Comparison of ENCODE assay signal across 11 cellular contexts in the genomic region with DNA sequence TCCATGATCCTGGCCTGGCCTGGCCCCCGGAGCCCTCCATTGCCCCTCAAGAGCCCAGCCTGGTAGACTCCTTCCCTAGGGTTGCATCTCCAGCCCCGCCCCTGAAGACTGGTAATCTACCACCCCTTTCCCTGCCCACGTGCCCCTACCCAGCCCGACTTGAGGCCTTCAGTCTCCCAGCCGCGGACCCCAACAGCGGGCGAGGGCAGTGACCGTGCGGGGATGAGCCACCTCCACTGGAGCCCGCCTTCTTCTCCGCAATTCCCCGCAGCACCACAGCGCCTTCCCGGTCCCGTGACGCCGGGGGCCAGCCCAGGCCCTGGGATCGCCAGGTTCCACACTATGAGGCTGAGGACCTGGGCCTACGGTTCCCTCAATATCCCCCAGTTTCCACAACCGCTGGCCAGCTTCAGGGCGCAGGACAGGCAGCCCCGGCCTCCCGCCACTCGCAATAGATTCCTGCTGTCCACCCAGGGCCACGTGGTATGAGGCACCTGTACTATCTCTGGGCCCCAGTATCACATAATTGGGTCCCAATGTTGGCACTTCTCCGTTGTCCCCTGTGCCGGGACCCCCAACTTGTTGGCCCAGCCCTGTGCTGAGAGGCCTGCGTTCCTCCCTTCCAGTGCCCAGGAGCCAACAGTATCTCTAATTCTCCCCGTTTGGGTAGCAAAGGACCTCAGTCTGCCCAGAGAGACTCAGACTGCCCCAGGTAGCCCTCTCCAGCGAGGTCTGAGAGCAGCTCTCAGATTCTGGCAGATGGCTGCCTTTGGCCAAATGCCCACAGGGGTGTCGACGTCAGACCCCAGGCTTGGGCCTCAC. TPM values are rescaled to one million over a fixed set of nuclear protein-coding genes. Genes with fewer than 3 reads are reported as not detected.
DNase-seq lines count a peak whose midpoint lies in the region; ATAC-seq and TF ChIP-seq lines count a peak whose summit lies in the region.
"Had no signal": no experiment of that assay in that cellular context is flagged by ENCODE, and none has a peak within 500 bp of the region (broad histone marks: within the 10 kb centered on the region; RNA-seq: fewer than 3 reads in every experiment).

No MANE protein-coding gene starts in this region.

- peak; percentile 38 for ATAC-seq in GM23338
- ATAC-seq in GM19397 (IDR thresholded peaks at IDR 0.05; ENCODE audit: unreplicated experiment) = no peak

- H3K36me3 ChIP-seq in GM23338 (ENCODE audit: insufficient read depth) (no peaks in the 10 kb centered on the region; the same call in 1 of the 2 replicates), hepatocyte (replicated peaks; ENCODE audit: insufficient read depth, low read depth) (no peaks in the 10 kb centered on the region), GM23248 (ENCODE audit: low read depth) (no peaks in the 10 kb centered on the region)

- H3K9me3 ChIP-seq in hepatocyte (ENCODE audit: low read depth) (no peaks in the 10 kb centered on the region), GM23248 (ENCODE audit: low read depth) (no peaks in the 10 kb centered on the region)

- in situ Hi-C loops in GM23248 (cut with MboI) = no loop called here

- peak overlapping the region; percentile 96 for H3K4me3 ChIP-seq in GM23338
- no peak overlapping the region for H3K4me3 ChIP-seq in hepatocyte
- H3K4me3 ChIP-seq in GM23248 = no peak overlapping the region
- no peak overlapping the region for H3K4me3 ChIP-seq in foreskin fibroblast (ENCODE audit: low read depth in 1 of 2, low read length in 2 of 2)

- H3K27me3 ChIP-seq in GM23338 (ENCODE audit: insufficient read depth) (peaks cover 16% of the 10 kb centered on the region), hepatocyte (peaks cover 16% of the 10 kb centered on the region), GM23248 (replicated peaks; ENCODE audit: insufficient read depth) (peaks cover 77% of the 10 kb centered on the region)

- peaks cover 3% of the 10 kb centered on the region; the same call in 1 of the 3 replicates for H3K9me3 Mint-ChIP-seq in GM23338
- H3K9me3 Mint-ChIP-seq in activated CD4-positive, alpha-beta T cell treated with anti-CD3 and anti-CD28 coated beads, Interleukin-2, amount 10 ng/mL, durations not matched to agents 7 days and 5 days = no peaks in the 10 kb centered on the region
- H3K9me3 Mint-ChIP-seq in progenitor cell of endocrine pancreas (ENCODE audit: low read depth) = no peaks in the 10 kb centered on the region

- H3K27me3 Mint-ChIP-seq in GM23338 (ENCODE audit: insufficient read depth, low read depth, poor library complexity) (peaks cover 11% of the 10 kb centered on the region), progenitor cell of endocrine pancreas (peaks cover 7% of the 10 kb centered on the region)
- H3K27me3 Mint-ChIP-seq in activated CD4-positive, alpha-beta T cell treated with anti-CD3 and anti-CD28 coated beads, Interleukin-2, amount 10 ng/mL, durations not matched to agents 7 days and 5 days = no peaks in the 10 kb centered on the region

- H3K9me2 ChIP-seq in GM23338 (ENCODE audit: insufficient read depth) (peaks cover 4% of the 10 kb centered on the region; the same call in 1 of the 2 replicates), hepatocyte (replicated peaks; ENCODE audit: insufficient read depth) (no peaks in the 10 kb centered on the region), GM23248 (ENCODE audit: insufficient read depth) (no peaks in the 10 kb centered on the region)

- H2AFZ ChIP-seq in GM23338 (peak overlapping the region; percentile 100), hepatocyte (peak overlapping the region; percentile 88), GM23248 (no peak overlapping the region)

- peaks cover 4% of the 10 kb centered on the region; the same call in 2 of the 3 replicates for H3K4me1 Mint-ChIP-seq in GM23338
- peaks cover 5% of the 10 kb centered on the region for H3K4me1 Mint-ChIP-seq in activated CD4-positive, alpha-beta T cell treated with anti-CD3 and anti-CD28 coated beads, Interleukin-2, amount 10 ng/mL, durations not matched to agents 7 days and 5 days
- H3K4me1 Mint-ChIP-seq in progenitor cell of endocrine pancreas (ENCODE audit: low read depth) = peaks cover 7% of the 10 kb centered on the region

- H3K4me2 ChIP-seq in GM23338 (peak overlapping the region; percentile 100), hepatocyte (peak overlapping the region; percentile 99), GM23248 (ENCODE audit: unreplicated experiment) (no peak overlapping the region)

- peak; percentile 77 for DNase-seq in GM23338 (ENCODE audit: low spot score)
- peak; percentile 6 for DNase-seq in activated CD4-positive, alpha-beta T cell treated with anti-CD3 and anti-CD28 coated beads, Interleukin-2, amount 10 ng/mL, durations not matched to agents 7 days and 5 days
- no peak for DNase-seq in hepatocyte (ENCODE audit: low spot score)
- DNase-seq in progenitor cell of endocrine pancreas (ENCODE audit: low spot score, unreplicated experiment) = peak; percentile 19
- DNase-seq in GM23248 = no peak
- DNase-seq in nucleus accumbens (lab: John Stamatoyannopoulos, UW) = no peak
- no peak for DNase-seq in foreskin fibroblast
- DNase-seq: GOT3, Karpas-422 had no signal

- POLR2A ChIA-PET in activated CD4-positive, alpha-beta T cell treated with anti-CD3 and anti-CD28 coated beads, Interleukin-2, amount 10 ng/mL, durations not matched to agents 7 days and 5 days (lab: Charles Lee) = no interaction called here

- H3F3A ChIP-seq in GM23338 (replicated peaks; ENCODE audit: low read depth) (0 out of 2 replicates have a peak, but pooled peaks cover 6% of the 10 kb centered on the region), GM23248 (ENCODE audit: insufficient read depth) (no peaks in the 10 kb centered on the region)

- no peaks in the 10 kb centered on the region for H3K36me3 Mint-ChIP-seq in GM23338 (ENCODE audit: low read depth)
- no peaks in the 10 kb centered on the region for H3K36me3 Mint-ChIP-seq in activated CD4-positive, alpha-beta T cell treated with anti-CD3 and anti-CD28 coated beads, Interleukin-2, amount 10 ng/mL, durations not matched to agents 7 days and 5 days (ENCODE audit: low read depth)
- H3K36me3 Mint-ChIP-seq in progenitor cell of endocrine pancreas (ENCODE audit: insufficient read depth) = no peaks in the 10 kb centered on the region

- H3K9ac ChIP-seq in GM23248 = no peak overlapping the region

- H3K79me2 ChIP-seq in GM23338 (replicated peaks; ENCODE audit: insufficient read depth) (peaks cover 10% of the 10 kb centered on the region; the same call in 1 of the 2 replicates), hepatocyte (no peaks in the 10 kb centered on the region), GM23248 (ENCODE audit: insufficient read depth) (no peaks in the 10 kb centered on the region)

- H4K20me1 ChIP-seq in GM23338 (replicated peaks; ENCODE audit: insufficient read depth) = peaks cover 24% of the 10 kb centered on the region
- H4K20me1 ChIP-seq in hepatocyte (ENCODE audit: insufficient read depth, poor library complexity, severe bottlenecking) = no peaks in the 10 kb centered on the region
- H4K20me1 ChIP-seq in GM23248 (ENCODE audit: insufficient read depth) = no peaks in the 10 kb centered on the region

- H3K4me1 ChIP-seq in GM23338 (ENCODE audit: insufficient read depth) (peaks cover 20% of the 10 kb centered on the region), hepatocyte (ENCODE audit: insufficient read depth) (peaks cover 13% of the 10 kb centered on the region), GM23248 (ENCODE audit: insufficient read depth) (no peaks in the 10 kb centered on the region)

- no peak overlapping the region for H3K27ac ChIP-seq in GM23338 (ENCODE audit: low read depth)
- no peak overlapping the region for H3K27ac ChIP-seq in hepatocyte
- H3K27ac ChIP-seq in GM23248 = no peak overlapping the region
- H3K27ac ChIP-seq: RWPE1 had no signal

- 0 out of 4 replicates have a peak, but pooled peaks of 1 of the 2 experiments have one; percentile 2 for TF ChIP-seq CTCF in GM23338 (conservative IDR thresholded peaks at IDR 0.05; ENCODE audit: low read depth in 2 of 2)
- TF ChIP-seq CTCF in hepatocyte (IDR thresholded peaks at IDR 0.05; ENCODE audit: poor library complexity) = no peak
- no peak for TF ChIP-seq CTCF in progenitor cell of endocrine pancreas (IDR thresholded peaks at IDR 0.05; ENCODE audit: unreplicated experiment)
- TF ChIP-seq CTCF in foreskin fibroblast (IDR thresholded peaks at IDR 0.05; ENCODE audit: low read depth, low read length) = no peak

- CTCF ChIA-PET in activated CD4-positive, alpha-beta T cell treated with anti-CD3 and anti-CD28 coated beads, Interleukin-2, amount 10 ng/mL, durations not matched to agents 7 days and 5 days (lab: Charles Lee) = interaction anchor here (0.9 kb wide), 1 partner anchor 13 kb away, joined by 3 read pairs; no protein-coding TSS in a partner anchor

- 91% methylated on average over 33 of the region's 33 CpGs for WGBS in hepatocyte (ENCODE audit: low lambda C conversion rate, missing lambda C conversion rate)
- WGBS in GM23248 (ENCODE audit: low coverage in 1 of 2, low lambda C conversion rate in 2 of 2, missing lambda C conversion rate in 2 of 2), 2 experiments = 83 to 84% methylated on average over 33 of the region's 33 CpGs

- H3K27ac Mint-ChIP-seq in GM23338 (no peak overlapping the region), progenitor cell of endocrine pancreas (peak overlapping the region; percentile 65)
- H3K27ac Mint-ChIP-seq in activated CD4-positive, alpha-beta T cell treated with anti-CD3 and anti-CD28 coated beads, Interleukin-2, amount 10 ng/mL, durations not matched to agents 7 days and 5 days = no peak overlapping the region

- H3K4me3 Mint-ChIP-seq in GM23338 (peak overlapping the region; percentile 73), progenitor cell of endocrine pancreas (ENCODE audit: low read depth) (no peak overlapping the region)
- H3K4me3 Mint-ChIP-seq in activated CD4-positive, alpha-beta T cell treated with anti-CD3 and anti-CD28 coated beads, Interleukin-2, amount 10 ng/mL, durations not matched to agents 7 days and 5 days = no peak overlapping the region

RNA-seq across cellular contexts. Expression of gene GPRIN2, which starts 1.1 kb away (rescaled TPM):
- 24.4 and 28.5 TPM in 2 replicates for total RNA-seq in GM23338 (2014; rRNA removed; shearing (Covaris generic))
- polyA plus RNA-seq in GM23338 (2016; fragmentation: Nextera tagmentation; extraction: Ambion mirVana) (2.9 and 3.0 TPM in 2 replicates), hepatocyte (13.7 and 15.0 TPM in 2 replicates), GM23248 (2016; fragmentation: Nextera tagmentation; extraction: Ambion mirVana) (not detected in 2 replicates)
- total RNA-seq in activated CD4-positive, alpha-beta T cell treated with anti-CD3 and anti-CD28 coated beads, Interleukin-2, amount 10 ng/mL, durations not matched to agents 7 days and 5 days = not detected
- total RNA-seq in hepatocyte (13.0 and 23.4 TPM in 2 replicates), progenitor cell of endocrine pancreas (14.0 and 19.8 TPM in 2 replicates)
- total RNA-seq in GM23248 (2014; rRNA removed; shearing (Covaris generic)) = not detected in 2 replicates

RNA-seq across cellular contexts. Expression of gene SYT15, which starts 21.4 kb away (rescaled TPM):
- 0.39 TPM in 1 of 2 replicates, not detected in the other for total RNA-seq in GM23338 (2014; rRNA removed; shearing (Covaris generic))
- polyA plus RNA-seq in GM23338 (2016; fragmentation: Nextera tagmentation; extraction: Ambion mirVana) (0.83 and 1.5 TPM in 2 replicates), hepatocyte (1.1 and 1.2 TPM in 2 replicates), GM23248 (2016; fragmentation: Nextera tagmentation; extraction: Ambion mirVana) (2.3 and 3.0 TPM in 2 replicates)
- 1 to 10 TPM in 1 of 2 experiments, under 1 TPM in 1; 0.79 to 1.2 TPM for total RNA-seq in activated CD4-positive, alpha-beta T cell treated with anti-CD3 and anti-CD28 coated beads, Interleukin-2, amount 10 ng/mL, durations not matched to agents 7 days and 5 days
- total RNA-seq in hepatocyte (0.24 and 2.9 TPM in 2 replicates), progenitor cell of endocrine pancreas (1.8 and 2.8 TPM in 2 replicates)
- total RNA-seq in GM23248 (2014; rRNA removed; shearing (Covaris generic)) = 0.89 and 1.2 TPM in 2 replicates

Comparison
In these comparisons a context has a peak if more than half of its experiments do, and no peak if none do; other contexts are left out.
1. DNase-seq: peak in GM23338 (single experiment), activated CD4-positive, alpha-beta T cell treated with anti-CD3 and anti-CD28 coated beads, Interleukin-2, amount 10 ng/mL, durations not matched to agents 7 days and 5 days (single experiment) and progenitor cell of endocrine pancreas (single experiment); none in hepatocyte (single experiment), GM23248 (single experiment), nucleus accumbens (0 of 56) and foreskin fibroblast (0 of 2).
2. RNA of gene GPRIN2, which starts 1.1 kb away (total RNA-seq): 24.4 to 28.5 TPM in GM23338, 13.0 to 23.4 TPM in hepatocyte and 14.0 to 19.8 TPM in progenitor cell of endocrine pancreas; not detected in activated CD4-positive, alpha-beta T cell treated with anti-CD3 and anti-CD28 coated beads, Interleukin-2, amount 10 ng/mL, durations not matched to agents 7 days and 5 days and not detected in GM23248; every median in the first group is over 10 times any median in the second.